Comparison of ENCODE assay signal across 10 cellular contexts in the genomic region with DNA sequence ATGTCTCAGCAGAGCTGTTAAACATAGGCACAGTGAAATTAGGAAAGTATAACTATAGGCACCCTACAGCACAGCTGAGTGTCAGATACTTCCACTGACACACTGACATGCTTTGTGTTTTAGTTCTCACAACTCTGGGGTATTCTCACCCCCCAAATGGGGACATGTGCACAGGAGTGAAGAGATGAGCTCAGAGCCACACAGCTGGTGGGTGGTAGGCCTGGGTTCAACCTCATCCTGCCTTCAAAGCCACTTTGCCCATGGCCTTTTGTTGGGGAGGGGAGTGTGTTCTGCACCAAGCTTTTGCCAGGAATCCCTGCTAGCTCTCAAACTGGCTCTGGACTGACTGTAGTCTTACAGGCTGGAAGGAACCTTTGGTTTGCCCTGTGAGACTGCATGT. TPM values are rescaled to one million over a fixed set of nuclear protein-coding genes. Genes with fewer than 3 reads are reported as not detected.
DNase-seq lines count a peak whose midpoint lies in the region; ATAC-seq and TF ChIP-seq lines count a peak whose summit lies in the region.
"Had no signal": no experiment of that assay in that cellular context is flagged by ENCODE, and none has a peak within 500 bp of the region (broad histone marks: within the 10 kb centered on the region; RNA-seq: fewer than 3 reads in every experiment).

No MANE protein-coding gene starts in this region.

- H3K79me2 ChIP-seq in KMS-11 (ENCODE audit: insufficient read depth, low read depth) (peaks cover 75% of the 10 kb centered on the region), mammary epithelial cell (ENCODE audit: insufficient read depth, low read length) (peaks cover 96% of the 10 kb centered on the region), neural progenitor cell (ENCODE audit: low read depth) (peaks cover 69% of the 10 kb centered on the region)

- H3K9ac ChIP-seq in KMS-11, result no peak overlapping the region
- no peak overlapping the region for H3K9ac ChIP-seq in mammary epithelial cell (ENCODE audit: insufficient read depth, low read length)
- no peak overlapping the region for H3K9ac ChIP-seq in neural progenitor cell

- H3K4me1 ChIP-seq in KMS-11 (ENCODE audit: low read depth, poor library complexity, severe bottlenecking) (peaks cover 22% of the 10 kb centered on the region), mammary epithelial cell (ENCODE audit: insufficient read depth, low read length) (peaks cover 26% of the 10 kb centered on the region), neural progenitor cell (peaks cover 8% of the 10 kb centered on the region), sigmoid colon (peaks cover 0 to 44% (median 37%) of the 10 kb centered on the region in 4 donors)

- peak overlapping the region; percentile 91 for H3K4me3 Mint-ChIP-seq in CD4-positive, alpha-beta T cell
- peak overlapping the region; percentile 98 for H3K4me3 Mint-ChIP-seq in neural progenitor cell

- H3K4me2 ChIP-seq in KMS-11 (peak overlapping the region; percentile 96), mammary epithelial cell (ENCODE audit: insufficient read depth, low read depth, low read length) (peak overlapping the region; percentile 72), neural progenitor cell (peak overlapping the region; percentile 78)

- no peak overlapping the region for H3K4me3 ChIP-seq in KMS-11 (IDR thresholded peaks at IDR 0.05; ENCODE audit: insufficient read depth, low read depth, low read length)
- H3K4me3 ChIP-seq in mammary epithelial cell (replicated peaks in 1 of 3; ENCODE audit: insufficient read depth in 1 of 3, low read depth in 2 of 3, low read length in 3 of 3), result no peak overlapping the region
- peak overlapping the region; percentile 76 for H3K4me3 ChIP-seq in neural progenitor cell
- H3K4me3 ChIP-seq in sigmoid colon, result no peak overlapping the region

- H3K27me3 ChIP-seq in CD4-positive, alpha-beta T cell (ENCODE audit: control insufficient read depth, insufficient read depth, low read length), result no peaks in the 10 kb centered on the region
- H3K27me3 ChIP-seq in KMS-11 (ENCODE audit: insufficient read depth, low read depth) (no peaks in the 10 kb centered on the region), mammary epithelial cell (ENCODE audit: insufficient read depth, low read length) (no peaks in the 10 kb centered on the region), neural progenitor cell (no peaks in the 10 kb centered on the region), sigmoid colon (no peaks in the 10 kb centered on the region)

- no peaks in the 10 kb centered on the region for H3K27me3 Mint-ChIP-seq in CD4-positive, alpha-beta T cell
- no peaks in the 10 kb centered on the region for H3K27me3 Mint-ChIP-seq in neural progenitor cell (ENCODE audit: insufficient read depth, low read depth)

- intact Hi-C loops in CD4-positive, alpha-beta T cell (cut with DNase I, micrococcal nuclease), result no loop called here
- intact Hi-C loops in mammary epithelial cell (cut with micrococcal nuclease), result loop anchor here (2.0 kb wide), 1 partner anchor 15 kb away; no protein-coding TSS in a partner anchor
- intact Hi-C loops in sigmoid colon (cut with DNase I), result loop anchor here (5.0 kb wide), 2 partner anchors 33 to 88 kb away; a partner anchor contains a TSS

- peaks cover 11% of the 10 kb centered on the region for H3F3A ChIP-seq in neural progenitor cell (ENCODE audit: low read depth)

- TF ChIP-seq POLR2A in sigmoid colon (IDR thresholded peaks at IDR 0.05), result no peak

- POLR2A ChIA-PET in CD4-positive, alpha-beta T cell (lab: Charles Lee), result interaction anchor here (1.1 to 4.0 kb wide), 5 partner anchors 11 to 54 kb away, joined by 6 to 26 read pairs (median 12); a partner anchor contains a TSS

- H3K9me3 Mint-ChIP-seq in CD4-positive, alpha-beta T cell, result no peaks in the 10 kb centered on the region
- H3K9me3 Mint-ChIP-seq in neural progenitor cell, result no peaks in the 10 kb centered on the region

- H3K36me3 Mint-ChIP-seq in CD4-positive, alpha-beta T cell (ENCODE audit: low read depth), result peaks cover 64% of the 10 kb centered on the region
- H3K36me3 Mint-ChIP-seq in neural progenitor cell, result peaks cover 6% of the 10 kb centered on the region

- in situ Hi-C loops in mammary epithelial cell (cut with MboI; ENCODE audit: low sequenced_read_pairs in 2 of 2), result loop anchor here in 1 of 2 donors (5.0 kb wide), 1 partner anchor 53 kb away; a partner anchor contains a TSS

- no peak for DNase-seq in CD4-positive, alpha-beta T cell
- no peak for DNase-seq in mammary epithelial cell
- DNase-seq in neural progenitor cell (ENCODE audit: low spot score), result no peak
- no peak for DNase-seq in sigmoid colon
- DNase-seq in NCI-H82 (lab: John Stamatoyannopoulos, UW), result no peak
- DNase-seq in NCI-H510A (lab: John Stamatoyannopoulos, UW), result no peak
- DNase-seq: GF-D8; stimulated activated CD4-positive, alpha-beta T cell treated with anti-CD3 and anti-CD28 coated beads, Interleukin-2, amount 100 ng/mL, for 24 hours had no signal

- TF ChIP-seq EP300 in sigmoid colon (IDR thresholded peaks at IDR 0.05), result no peak

- no peak overlapping the region for H2AFZ ChIP-seq in KMS-11 (ENCODE audit: low read depth)
- H2AFZ ChIP-seq in mammary epithelial cell (ENCODE audit: low read depth, low read length), result no peak overlapping the region
- H2AFZ ChIP-seq in neural progenitor cell (replicated peaks), result no peak overlapping the region

- BruUV-seq in mammary epithelial cell (replicated peaks; lab: Mats Ljungman, UMichigan), result no TSS peak

- peak overlapping the region; percentile 90 for H3K27ac Mint-ChIP-seq in CD4-positive, alpha-beta T cell
- H3K27ac Mint-ChIP-seq in neural progenitor cell, result no peak overlapping the region

- dilution Hi-C loops in mammary epithelial cell (cut with HindIII; ENCODE audit: low sequenced_read_pairs), result loop anchor here (5.0 to 10.0 kb wide), 2 partner anchors 48 to 181 kb away; no protein-coding TSS in a partner anchor

- no peaks in the 10 kb centered on the region; the same call in 1 of the 2 replicates for H3K36me3 ChIP-seq in KMS-11 (ENCODE audit: insufficient read depth)
- H3K36me3 ChIP-seq in mammary epithelial cell (ENCODE audit: insufficient read depth, low read length), result peaks cover 14% of the 10 kb centered on the region
- H3K36me3 ChIP-seq in neural progenitor cell, result no peaks in the 10 kb centered on the region
- peaks cover 9 to 40% (median 27%) of the 10 kb centered on the region in 4 donors for H3K36me3 ChIP-seq in sigmoid colon

- TF ChIP-seq CTCF in CD4-positive, alpha-beta T cell (IDR thresholded peaks at IDR 0.05), result no peak
- no peak for TF ChIP-seq CTCF in KMS-11 (conservative IDR thresholded peaks at IDR 0.05; ENCODE audit: low read depth, low read length)
- no peak for TF ChIP-seq CTCF in mammary epithelial cell (conservative IDR thresholded peaks at IDR 0.05 in 1 of 2, IDR thresholded peaks at IDR 0.05 in 1 of 2; ENCODE audit: extremely low read depth in 1 of 2, insufficient read depth in 1 of 2, low read depth in 1 of 2, low read length in 2 of 2)
- TF ChIP-seq CTCF in neural progenitor cell (IDR thresholded peaks at IDR 0.05), result no peak
- TF ChIP-seq CTCF in sigmoid colon (IDR thresholded peaks at IDR 0.05), result no peak

- CTCF ChIA-PET in CD4-positive, alpha-beta T cell (lab: Charles Lee), result interaction anchor here (0.6 to 1.5 kb wide), 3 partner anchors 11 to 85 kb away, joined by 3 to 4 read pairs (median 4); no protein-coding TSS in a partner anchor
- CTCF ChIA-PET in mammary epithelial cell (lab: Charles Lee; ENCODE audit: low non-redundant PET), result no interaction called here

- ATAC-seq in CD4-positive, alpha-beta T cell (ENCODE audit: poor library complexity), result no peak
- no peak for ATAC-seq in GM21786 (IDR thresholded peaks at IDR 0.05; ENCODE audit: unreplicated experiment)

- H3K9me3 ChIP-seq in CD4-positive, alpha-beta T cell (ENCODE audit: control insufficient read depth, low read length), result no peaks in the 10 kb centered on the region
- H3K9me3 ChIP-seq in mammary epithelial cell (replicated peaks; ENCODE audit: insufficient read depth, low read length) (no peaks in the 10 kb centered on the region), neural progenitor cell (ENCODE audit: low read depth) (no peaks in the 10 kb centered on the region), sigmoid colon (no peaks in the 10 kb centered on the region)

- H4K20me1 ChIP-seq in KMS-11 (ENCODE audit: insufficient read depth), result 0 out of 2 replicates have a peak, but pooled peaks cover 4% of the 10 kb centered on the region
- no peaks in the 10 kb centered on the region for H4K20me1 ChIP-seq in mammary epithelial cell (ENCODE audit: insufficient read depth, low read length)
- peaks cover 39% of the 10 kb centered on the region for H4K20me1 ChIP-seq in neural progenitor cell (ENCODE audit: low read depth)

- H3K27ac ChIP-seq in CD4-positive, alpha-beta T cell (ENCODE audit: low read depth, low read length), result peak overlapping the region; percentile 29
- H3K27ac ChIP-seq in KMS-11, result no peak overlapping the region; the same call in 1 of the 2 replicates
- no peak overlapping the region for H3K27ac ChIP-seq in mammary epithelial cell (ENCODE audit: insufficient read depth, low read depth, low read length)
- no peak overlapping the region for H3K27ac ChIP-seq in neural progenitor cell
- H3K27ac ChIP-seq in sigmoid colon, result no peak overlapping the region

- H3K4me1 Mint-ChIP-seq in CD4-positive, alpha-beta T cell (ENCODE audit: low read depth), result peaks cover 60% of the 10 kb centered on the region
- peaks cover 19% of the 10 kb centered on the region for H3K4me1 Mint-ChIP-seq in neural progenitor cell

RNA-seq across cellular contexts. Expression of a gene that starts 1.7 kb away (rescaled TPM):
- total RNA-seq in CD4-positive, alpha-beta T cell, result 10 to 100 TPM; 72.3 to 76.3 TPM
- total RNA-seq in mammary epithelial cell (10 to 100 TPM; 50.8 to 67.2 TPM), neural progenitor cell (ENCODE audit: low replicate concordance) (16.4 and 24.8 TPM in 2 replicates), sigmoid colon (10 to 100 TPM; 20.3 to 27.4 (median 23.1) TPM)
- polyA plus RNA-seq in mammary epithelial cell (48.6 TPM), sigmoid colon (10 to 100 TPM in 2 of 3 donors, 1 to 10 TPM in 1; 9.7 to 26.6 (median 10.8) TPM)
- 87.8 TPM for polyA minus RNA-seq in mammary epithelial cell

RNA-seq across cellular contexts. Expression of a gene that starts 31.7 kb away (rescaled TPM):
- 10 to 100 TPM; 47.1 to 48.2 TPM for total RNA-seq in CD4-positive, alpha-beta T cell
- 10 to 100 TPM in 1 of 2 donors, 1 to 10 TPM in 1; 5.7 to 49.6 TPM for total RNA-seq in mammary epithelial cell
- 9.3 TPM for polyA plus RNA-seq in mammary epithelial cell
- polyA minus RNA-seq in mammary epithelial cell, result 15.5 TPM
- total RNA-seq in neural progenitor cell (ENCODE audit: low replicate concordance), result 5.5 and 13.7 TPM in 2 replicates
- total RNA-seq in sigmoid colon, result 1 to 10 TPM; 5.6 to 8.6 (median 6.6) TPM
- 10 to 100 TPM in 2 of 3 donors, 1 to 10 TPM in 1; 9.5 to 32.7 (median 14.4) TPM for polyA plus RNA-seq in sigmoid colon

RNA-seq across cellular contexts. Expression of a gene that starts 54.1 kb away (rescaled TPM):
- 10 to 100 TPM; 50.4 to 52.4 TPM for total RNA-seq in CD4-positive, alpha-beta T cell
- total RNA-seq in mammary epithelial cell (10 to 100 TPM in 1 of 2 donors, 1 to 10 TPM in 1; 8.8 to 10.9 TPM), neural progenitor cell (ENCODE audit: low replicate concordance) (7.4 and 8.6 TPM in 2 replicates), sigmoid colon (1 to 10 TPM; 5.3 to 6.5 (median 5.9) TPM)
- polyA plus RNA-seq in mammary epithelial cell (6.4 TPM), sigmoid colon (1 to 10 TPM; 3.0 to 7.9 (median 4.6) TPM)
- 4.6 TPM for polyA minus RNA-seq in mammary epithelial cell

Comparison
In these comparisons a context has a peak if more than half of its experiments do, and no peak if none do; other contexts are left out.
1. intact Hi-C loops: an anchor here in mammary epithelial cell (2.0 kb wide) and sigmoid colon (5.0 kb wide); none called in CD4-positive, alpha-beta T cell.